Comparison of ENCODE assay signal across 20 cellular contexts in genomic region chr11:62627718-62628117, GRCh38. TPM values are rescaled to one million over a fixed set of nuclear protein-coding genes. Genes with fewer than 3 reads are reported as not detected.
A peak's percentile ranks its signal among the peaks of the same experiment; 100 is the strongest.
DNase-seq lines count a peak whose midpoint lies in the region; ATAC-seq and TF ChIP-seq lines count a peak whose summit lies in the region.
"Had no signal": no experiment of that assay in that cellular context is flagged by ENCODE, and none has a peak within 500 bp of the region (broad histone marks: within the 10 kb centered on the region; RNA-seq: fewer than 3 reads in every experiment).

No MANE protein-coding gene starts in this region.

- H3K4me1 ChIP-seq in RWPE2 (ENCODE audit: insufficient read depth, poor library complexity, severe bottlenecking) = no peaks in the 10 kb centered on the region
- no peaks in the 10 kb centered on the region for H3K4me1 ChIP-seq in gastroesophageal sphincter

- WGBS in gastroesophageal sphincter (ENCODE audit: low coverage in 1 of 2), 2 donors = 53 to 89% methylated on average over 2 of the region's 2 CpGs

- peak overlapping the region in 1 of 2 donors; percentile 10 for H3K27ac Mint-ChIP-seq in natural killer cell
- H3K27ac Mint-ChIP-seq in natural killer cell treated with Interleukin-12 subunit alpha and Interleukin-12 subunit beta and Interleukin-15 and Interleukin-18, amount 100 ng/mL, for 72 hours = peak overlapping the region in 1 of 2 donors; percentile 43
- H3K27ac Mint-ChIP-seq in stimulated activated naive B cell treated with anti-CD40 and anti-IgM and Interleukin-4, amounts not matched to agents 10 μg/mL and 1 μg/mL and 100 μg/mL, for 72 hours = peak overlapping the region; percentile 2

- H3K9me3 ChIP-seq in RWPE2 (ENCODE audit: severe bottlenecking) (no peaks in the 10 kb centered on the region), gastroesophageal sphincter (no peaks in the 10 kb centered on the region)
- H3K9me3 ChIP-seq: esophagus muscularis mucosa, ovary had no signal

- DNase-seq in natural killer cell = no peak
- DNase-seq in natural killer cell treated with Interleukin-12 subunit alpha and Interleukin-12 subunit beta and Interleukin-15 and Interleukin-18, amount 100 ng/mL, for 72 hours (ENCODE audit: low spot score) = no peak
- no peak for DNase-seq in RWPE2 (ENCODE audit: low spot score)
- DNase-seq in cerebellar cortex (ENCODE audit: low spot score) = peak; percentile 42
- no peak for DNase-seq in stimulated activated naive B cell treated with anti-CD40 and anti-IgM and Interleukin-4, amounts not matched to agents 10 μg/mL and 1 μg/mL and 100 μg/mL, for 72 hours
- no peak for DNase-seq in activated CD4-positive, CD25-positive, alpha-beta regulatory T cell (lab: John Stamatoyannopoulos, UW)
- DNase-seq: activated CD4-positive, alpha-beta T cell treated with anti-CD3 and anti-CD28 coated beads, Interleukin-2, amount 50 U/mL, for 1 hour; activated T-cell treated with anti-CD3 and anti-CD28 coated beads, Interleukin-2, amount 50 U/mL, for 24 hours; anterior cingulate cortex; DMS 273 treated with DMSO at 0.1 percent for 48 hours; NCI-H1417; NCI-H446; ovary; stimulated activated naive CD4-positive, alpha-beta T cell had no signal

- TF ChIP-seq CTCF in natural killer cell (IDR thresholded peaks at IDR 0.05) = no peak
- TF ChIP-seq CTCF in RWPE2 (IDR thresholded peaks at IDR 0.05; ENCODE audit: poor library complexity, severe bottlenecking) = peak; percentile 16
- no peak for TF ChIP-seq CTCF in gastroesophageal sphincter (IDR thresholded peaks at IDR 0.05)

- H3K27me3 ChIP-seq in RWPE2 (ENCODE audit: insufficient read depth, poor library complexity, severe bottlenecking) (no peaks in the 10 kb centered on the region), gastroesophageal sphincter (no peaks in the 10 kb centered on the region)
- H3K27me3 ChIP-seq: esophagus muscularis mucosa, hepatocyte, ovary had no signal

- ATAC-seq in natural killer cell = peak in 2 of 3 donors; percentile 36 to 38
- no peak for ATAC-seq in natural killer cell treated with Interleukin-12 subunit alpha and Interleukin-12 subunit beta and Interleukin-15 and Interleukin-18, amount 100 ng/mL, for 72 hours
- ATAC-seq in RWPE2 (ENCODE audit: low read depth) = peak; percentile 48; the same call in 2 of the 3 replicates
- no peak for ATAC-seq in stimulated activated naive B cell treated with anti-CD40 and anti-IgM and Interleukin-4, amounts not matched to agents 10 μg/mL and 1 μg/mL and 100 μg/mL, for 72 hours (replicated peaks)
- no peak for ATAC-seq in HG03039 (IDR thresholded peaks at IDR 0.05; ENCODE audit: unreplicated experiment)
- ATAC-seq in gastroesophageal sphincter = no peak

- H3K27me3 Mint-ChIP-seq in natural killer cell (ENCODE audit: low read depth in 2 of 2) = no peaks in the 10 kb centered on the region
- no peaks in the 10 kb centered on the region for H3K27me3 Mint-ChIP-seq in natural killer cell treated with Interleukin-12 subunit alpha and Interleukin-12 subunit beta and Interleukin-15 and Interleukin-18, amount 100 ng/mL, for 72 hours
- H3K27me3 Mint-ChIP-seq in stimulated activated naive B cell treated with anti-CD40 and anti-IgM and Interleukin-4, amounts not matched to agents 10 μg/mL and 1 μg/mL and 100 μg/mL, for 72 hours = no peaks in the 10 kb centered on the region
- H3K27me3 Mint-ChIP-seq: activated T-cell treated with anti-CD3 and anti-CD28 coated beads, Interleukin-2, amount 50 U/mL, for 24 hours; IgD-negative memory B cell had no signal

- intact Hi-C loops in natural killer cell (cut with micrococcal nuclease) = no loop called here

- no peak for TF ChIP-seq POLR2A in gastroesophageal sphincter (IDR thresholded peaks at IDR 0.05)

- no peaks in the 10 kb centered on the region for H3K36me3 Mint-ChIP-seq in natural killer cell
- peaks cover 30% of the 10 kb centered on the region for H3K36me3 Mint-ChIP-seq in natural killer cell treated with Interleukin-12 subunit alpha and Interleukin-12 subunit beta and Interleukin-15 and Interleukin-18, amount 100 ng/mL, for 72 hours
- peaks cover 46 to 68% of the 10 kb centered on the region in 2 donors for H3K36me3 Mint-ChIP-seq in stimulated activated naive B cell treated with anti-CD40 and anti-IgM and Interleukin-4, amounts not matched to agents 10 μg/mL and 1 μg/mL and 100 μg/mL, for 72 hours

- TF ChIP-seq EP300 in gastroesophageal sphincter (IDR thresholded peaks at IDR 0.05) = no peak

- H3K9me3 Mint-ChIP-seq in natural killer cell = no peaks in the 10 kb centered on the region
- H3K9me3 Mint-ChIP-seq in natural killer cell treated with Interleukin-12 subunit alpha and Interleukin-12 subunit beta and Interleukin-15 and Interleukin-18, amount 100 ng/mL, for 72 hours = no peaks in the 10 kb centered on the region
- no peaks in the 10 kb centered on the region for H3K9me3 Mint-ChIP-seq in stimulated activated naive B cell treated with anti-CD40 and anti-IgM and Interleukin-4, amounts not matched to agents 10 μg/mL and 1 μg/mL and 100 μg/mL, for 72 hours
- H3K9me3 Mint-ChIP-seq: activated T-cell treated with anti-CD3 and anti-CD28 coated beads, Interleukin-2, amount 50 U/mL, for 24 hours; IgD-negative memory B cell had no signal

- no peak overlapping the region for H3K27ac ChIP-seq in RWPE2 (ENCODE audit: poor library complexity, severe bottlenecking)
- H3K27ac ChIP-seq in gastroesophageal sphincter = no peak overlapping the region
- H3K27ac ChIP-seq: coronary artery, esophagus muscularis mucosa, hepatocyte, ovary had no signal

- H3K4me3 ChIP-seq in RWPE2 (ENCODE audit: severe bottlenecking) (no peak overlapping the region), gastroesophageal sphincter (no peak overlapping the region)
- H3K4me3 ChIP-seq: coronary artery, esophagus muscularis mucosa, hepatocyte, ovary had no signal

- peaks cover 0 to 5% of the 10 kb centered on the region in 2 donors for H3K4me1 Mint-ChIP-seq in natural killer cell
- peaks cover 0 to 10% of the 10 kb centered on the region in 2 donors for H3K4me1 Mint-ChIP-seq in natural killer cell treated with Interleukin-12 subunit alpha and Interleukin-12 subunit beta and Interleukin-15 and Interleukin-18, amount 100 ng/mL, for 72 hours (ENCODE audit: low read depth in 2 of 2)
- peaks cover 0 to 7% of the 10 kb centered on the region in 2 donors for H3K4me1 Mint-ChIP-seq in stimulated activated naive B cell treated with anti-CD40 and anti-IgM and Interleukin-4, amounts not matched to agents 10 μg/mL and 1 μg/mL and 100 μg/mL, for 72 hours

- H3K4me3 Mint-ChIP-seq in natural killer cell = no peak overlapping the region
- no peak overlapping the region for H3K4me3 Mint-ChIP-seq in natural killer cell treated with Interleukin-12 subunit alpha and Interleukin-12 subunit beta and Interleukin-15 and Interleukin-18, amount 100 ng/mL, for 72 hours
- H3K4me3 Mint-ChIP-seq in stimulated activated naive B cell treated with anti-CD40 and anti-IgM and Interleukin-4, amounts not matched to agents 10 μg/mL and 1 μg/mL and 100 μg/mL, for 72 hours = no peak overlapping the region
- H3K4me3 Mint-ChIP-seq: activated T-cell treated with anti-CD3 and anti-CD28 coated beads, Interleukin-2, amount 50 U/mL, for 24 hours; IgD-negative memory B cell had no signal

- peaks cover 72% of the 10 kb centered on the region for H3K36me3 ChIP-seq in RWPE2 (ENCODE audit: low read depth)
- H3K36me3 ChIP-seq in gastroesophageal sphincter = peaks cover 3 to 82% of the 10 kb centered on the region in 2 donors
- H3K36me3 ChIP-seq: ovary had no signal

RNA-seq across cellular contexts. Expression of gene B3GAT3, which starts 5.9 kb away (rescaled TPM):
- 10 to 100 TPM; 64.9 to 80.3 (median 77.9) TPM for total RNA-seq in natural killer cell
- 10 to 100 TPM; 72.8 to 98.7 TPM for total RNA-seq in natural killer cell treated with Interleukin-12 subunit alpha and Interleukin-12 subunit beta and Interleukin-15 and Interleukin-18, amount 100 ng/mL, for 72 hours
- total RNA-seq in gastroesophageal sphincter = 10 to 100 TPM; 11.4 to 25.8 (median 22.4) TPM

RNA-seq across cellular contexts. Expression of gene ROM1, which starts 14.7 kb away (rescaled TPM):
- 1 to 10 TPM; 2.6 to 6.9 (median 3.9) TPM for total RNA-seq in natural killer cell
- total RNA-seq in natural killer cell treated with Interleukin-12 subunit alpha and Interleukin-12 subunit beta and Interleukin-15 and Interleukin-18, amount 100 ng/mL, for 72 hours = 1 to 10 TPM; 4.5 to 4.6 TPM
- 10 to 100 TPM in 3 of 4 donors, 1 to 10 TPM in 1; 3.0 to 18.3 (median 10.7) TPM for total RNA-seq in gastroesophageal sphincter

RNA-seq across cellular contexts. Expression of gene EML3, which starts 15.1 kb away (rescaled TPM):
- 100 to 1,000 TPM; 221 to 233 (median 232) TPM for total RNA-seq in natural killer cell
- total RNA-seq in natural killer cell treated with Interleukin-12 subunit alpha and Interleukin-12 subunit beta and Interleukin-15 and Interleukin-18, amount 100 ng/mL, for 72 hours = 100 to 1,000 TPM; 122 to 205 TPM
- total RNA-seq in gastroesophageal sphincter = 10 to 100 TPM; 25.4 to 36.7 (median 31.9) TPM

RNA-seq across cellular contexts. Expression of gene GANAB, which starts 18.7 kb away (rescaled TPM):
- total RNA-seq in natural killer cell (100 to 1,000 TPM; 236 to 275 (median 246) TPM), gastroesophageal sphincter (100 to 1,000 TPM in 3 of 4 donors, 10 to 100 TPM in 1; 87.8 to 151 (median 134) TPM)
- 100 to 1,000 TPM; 269 to 297 TPM for total RNA-seq in natural killer cell treated with Interleukin-12 subunit alpha and Interleukin-12 subunit beta and Interleukin-15 and Interleukin-18, amount 100 ng/mL, for 72 hours

RNA-seq across cellular contexts. Expression of gene INTS5, which starts 25.4 kb away (rescaled TPM):
- 10 to 100 TPM; 13.9 to 20.3 (median 14.6) TPM for total RNA-seq in natural killer cell
- 10 to 100 TPM; 33.2 to 42.3 TPM for total RNA-seq in natural killer cell treated with Interleukin-12 subunit alpha and Interleukin-12 subunit beta and Interleukin-15 and Interleukin-18, amount 100 ng/mL, for 72 hours
- total RNA-seq in gastroesophageal sphincter = 10 to 100 TPM; 12.6 to 19.0 (median 14.5) TPM

Comparison
In these comparisons a context has a peak if more than half of its experiments do, and no peak if none do; other contexts are left out.
1. ATAC-seq: peak in natural killer cell (2 of 3) and RWPE2 (single experiment); none in natural killer cell treated with Interleukin-12 subunit alpha and Interleukin-12 subunit beta and Interleukin-15 and Interleukin-18, amount 100 ng/mL, for 72 hours (0 of 2), stimulated activated naive B cell treated with anti-CD40 and anti-IgM and Interleukin-4, amounts not matched to agents 10 μg/mL and 1 μg/mL and 100 μg/mL, for 72 hours (0 of 2), HG03039 (single experiment) and gastroesophageal sphincter (single experiment).